In the genomic region with DNA sequence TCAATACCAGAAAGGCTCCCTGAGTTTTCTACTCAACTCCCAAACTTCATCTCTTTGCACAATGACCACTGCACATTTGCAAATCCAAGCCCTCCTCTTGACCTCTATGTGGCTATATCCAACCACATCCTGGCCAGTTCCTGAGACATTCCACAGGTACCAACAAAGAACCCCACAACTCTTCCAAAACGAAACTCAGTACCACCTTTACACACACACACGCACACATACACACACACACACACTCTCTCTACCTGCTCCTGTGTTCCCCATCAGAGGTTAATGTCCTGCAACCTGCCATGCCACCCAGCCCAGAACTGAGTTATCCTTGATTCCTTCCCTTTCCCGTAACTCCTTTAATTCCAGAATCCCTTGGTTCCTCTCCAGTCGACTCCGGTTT, we compare ENCODE assay signal across 17 cellular contexts. TPM values are rescaled to one million over a fixed set of nuclear protein-coding genes. Genes with fewer than 3 reads are reported as not detected.
DNase-seq lines count a peak whose midpoint lies in the region; ATAC-seq, FAIRE-seq and TF ChIP-seq lines count a peak whose summit lies in the region.
"Had no signal": no experiment of that assay in that cellular context is flagged by ENCODE, and none has a peak within 500 bp of the region (broad histone marks: within the 10 kb centered on the region; RNA-seq: fewer than 3 reads in every experiment).

No MANE protein-coding gene starts in this region.

- intact Hi-C loops in CD4-positive, alpha-beta T cell (cut with DNase I, micrococcal nuclease): no loop called here

- no peaks in the 10 kb centered on the region for H3K27me3 ChIP-seq in CD4-positive, alpha-beta T cell (ENCODE audit: control insufficient read depth, insufficient read depth, low read length)
- H3K27me3 ChIP-seq: Peyer's patch had no signal

- no peak for TF ChIP-seq CTCF in CD4-positive, alpha-beta T cell (IDR thresholded peaks at IDR 0.05)
- TF ChIP-seq CTCF in type B pancreatic cell (conservative IDR thresholded peaks at IDR 0.05) (no peak), progenitor cell of endocrine pancreas (IDR thresholded peaks at IDR 0.05; ENCODE audit: unreplicated experiment) (no peak)

- peaks cover 58% of the 10 kb centered on the region for H3K4me1 Mint-ChIP-seq in CD4-positive, alpha-beta T cell (ENCODE audit: low read depth)
- H3K4me1 Mint-ChIP-seq in T-cell: peaks cover 62 to 66% (median 62%) of the 10 kb centered on the region in 3 donors
- peaks cover 44% of the 10 kb centered on the region for H3K4me1 Mint-ChIP-seq in memory B cell
- H3K4me1 Mint-ChIP-seq in stimulated activated memory B cell treated with anti-CD40 and anti-IgM and Interleukin-4, amounts not matched to agents 10 μg/mL and 1 μg/mL and 100 μg/mL, for 72 hours: peaks cover 62% of the 10 kb centered on the region
- peaks cover 23% of the 10 kb centered on the region for H3K4me1 Mint-ChIP-seq in type B pancreatic cell (ENCODE audit: unreplicated experiment)
- peaks cover 16% of the 10 kb centered on the region for H3K4me1 Mint-ChIP-seq in progenitor cell of endocrine pancreas (ENCODE audit: low read depth)

- CTCF ChIA-PET in CD4-positive, alpha-beta T cell (lab: Charles Lee): no interaction called here
- CTCF ChIA-PET in T-cell (lab: Charles Lee): no interaction called here

- H3K27ac ChIP-seq in CD4-positive, alpha-beta T cell (ENCODE audit: low read depth, low read length): no peak overlapping the region
- H3K27ac ChIP-seq: C4-2B, Peyer's patch had no signal

- TF ChIP-seq POLR2A in GM12891 (IDR thresholded peaks at IDR 0.05; ENCODE audit: low read depth, low read length): no peak

- ATAC-seq in CD4-positive, alpha-beta T cell (ENCODE audit: poor library complexity): no peak
- ATAC-seq in T-cell (replicated peaks in 1 of 4) (no peak), memory B cell (ENCODE audit: low read depth) (no peak)
- no peak for ATAC-seq in stimulated activated memory B cell treated with anti-CD40 and anti-IgM and Interleukin-4, amounts not matched to agents 10 μg/mL and 1 μg/mL and 100 μg/mL, for 72 hours

- POLR2A ChIA-PET in CD4-positive, alpha-beta T cell (lab: Charles Lee): no interaction called here
- POLR2A ChIA-PET in T-cell (lab: Charles Lee): no interaction called here

- DNase-seq in CD4-positive, alpha-beta T cell: no peak
- DNase-seq in GM12891 (ENCODE audit: insufficient read length, low spot score): no peak
- no peak for DNase-seq in T-cell
- DNase-seq in memory B cell (ENCODE audit: low spot score in 2 of 2): no peak
- DNase-seq in type B pancreatic cell (ENCODE audit: extremely low spot score, unreplicated experiment): no peak
- no peak for DNase-seq in OCI-M1 (lab: John Stamatoyannopoulos, UW)
- DNase-seq in progenitor cell of endocrine pancreas (ENCODE audit: low spot score, unreplicated experiment): no peak
- DNase-seq: Calu3, DMS79, NCI-H2029, NCI-H510A, Peyer's patch, Right ventricle myocardium superior, SK-N-SH had no signal

- no peak overlapping the region for H3K4me3 Mint-ChIP-seq in CD4-positive, alpha-beta T cell
- no peak overlapping the region for H3K4me3 Mint-ChIP-seq in T-cell
- no peak overlapping the region for H3K4me3 Mint-ChIP-seq in memory B cell
- H3K4me3 Mint-ChIP-seq in stimulated activated memory B cell treated with anti-CD40 and anti-IgM and Interleukin-4, amounts not matched to agents 10 μg/mL and 1 μg/mL and 100 μg/mL, for 72 hours: no peak overlapping the region
- no peak overlapping the region for H3K4me3 Mint-ChIP-seq in type B pancreatic cell
- H3K4me3 Mint-ChIP-seq in progenitor cell of endocrine pancreas (ENCODE audit: low read depth): no peak overlapping the region

- peaks cover 3% of the 10 kb centered on the region for H3K9me3 Mint-ChIP-seq in CD4-positive, alpha-beta T cell
- H3K9me3 Mint-ChIP-seq in T-cell (peaks cover 5 to 12% (median 7%) of the 10 kb centered on the region in 3 donors), memory B cell (no peaks in the 10 kb centered on the region), type B pancreatic cell (peaks cover 23% of the 10 kb centered on the region), progenitor cell of endocrine pancreas (ENCODE audit: low read depth) (peaks cover 18% of the 10 kb centered on the region)
- peaks cover 3% of the 10 kb centered on the region for H3K9me3 Mint-ChIP-seq in stimulated activated memory B cell treated with anti-CD40 and anti-IgM and Interleukin-4, amounts not matched to agents 10 μg/mL and 1 μg/mL and 100 μg/mL, for 72 hours

- peak overlapping the region; percentile 5 for H3K27ac Mint-ChIP-seq in CD4-positive, alpha-beta T cell
- H3K27ac Mint-ChIP-seq in T-cell (peak overlapping the region; percentile 24 to 71), memory B cell (peak overlapping the region; percentile 30), type B pancreatic cell (no peak overlapping the region), progenitor cell of endocrine pancreas (no peak overlapping the region)
- H3K27ac Mint-ChIP-seq in stimulated activated memory B cell treated with anti-CD40 and anti-IgM and Interleukin-4, amounts not matched to agents 10 μg/mL and 1 μg/mL and 100 μg/mL, for 72 hours: no peak overlapping the region

- no peaks in the 10 kb centered on the region for H3K27me3 Mint-ChIP-seq in CD4-positive, alpha-beta T cell
- H3K27me3 Mint-ChIP-seq in T-cell (no peaks in the 10 kb centered on the region), memory B cell (no peaks in the 10 kb centered on the region), type B pancreatic cell (no peaks in the 10 kb centered on the region), progenitor cell of endocrine pancreas (no peaks in the 10 kb centered on the region)
- no peaks in the 10 kb centered on the region for H3K27me3 Mint-ChIP-seq in stimulated activated memory B cell treated with anti-CD40 and anti-IgM and Interleukin-4, amounts not matched to agents 10 μg/mL and 1 μg/mL and 100 μg/mL, for 72 hours

- peaks cover 51% of the 10 kb centered on the region for H3K36me3 Mint-ChIP-seq in CD4-positive, alpha-beta T cell (ENCODE audit: low read depth)
- H3K36me3 Mint-ChIP-seq in T-cell (peaks cover 52% of the 10 kb centered on the region), memory B cell (peaks cover 17% of the 10 kb centered on the region), type B pancreatic cell (peaks cover 40% of the 10 kb centered on the region), progenitor cell of endocrine pancreas (ENCODE audit: insufficient read depth) (peaks cover 26% of the 10 kb centered on the region)
- peaks cover 30% of the 10 kb centered on the region for H3K36me3 Mint-ChIP-seq in stimulated activated memory B cell treated with anti-CD40 and anti-IgM and Interleukin-4, amounts not matched to agents 10 μg/mL and 1 μg/mL and 100 μg/mL, for 72 hours

- FAIRE-seq in GM12891 (lab: Jason Lieb, UNC): peak; percentile 5

- H3K9me3 ChIP-seq in CD4-positive, alpha-beta T cell (ENCODE audit: control insufficient read depth, low read length): no peaks in the 10 kb centered on the region
- H3K9me3 ChIP-seq: HAP-1, Peyer's patch, SK-N-SH had no signal

TF ChIP-seq in GM12891, 5 proteins besides CTCF, POLR2A, EP300 and RAD21:
- TF ChIP-seq POLR2AphosphoS5 (IDR thresholded peaks at IDR 0.05; ENCODE audit: low read depth, low read length) (no peak), PAX5 (IDR thresholded peaks at IDR 0.05; ENCODE audit: insufficient read depth, low read length, severe bottlenecking) (no peak), POU2F2 (IDR thresholded peaks at IDR 0.05; ENCODE audit: low read depth, low read length) (no peak), TAF1 (IDR thresholded peaks at IDR 0.05; ENCODE audit: low read depth, low read length) (no peak), SPI1 (IDR thresholded peaks at IDR 0.05; ENCODE audit: low read depth, low read length) (no peak)

RNA-seq across cellular contexts. Expression of a gene that starts 58.5 kb away (rescaled TPM):
- 100 to 1,000 TPM; 114 to 126 TPM for total RNA-seq in CD4-positive, alpha-beta T cell
- polyA plus RNA-seq in GM12891 (2012; ENCODE audit: low read depth, missing spikeins): 6.8 TPM
- total RNA-seq in T-cell: 100 to 1,000 TPM in 1 of 5 donors, 10 to 100 TPM in 4; 68.4 to 105 (median 74.9) TPM
- total RNA-seq in type B pancreatic cell (ENCODE audit: low replicate concordance): 49.2 and 72.6 TPM in 2 replicates
- total RNA-seq in progenitor cell of endocrine pancreas: 114 and 124 TPM in 2 replicates

Comparison
In these comparisons a context has a peak if more than half of its experiments do, and no peak if none do; other contexts are left out.
1. H3K27ac Mint-ChIP-seq: peak in CD4-positive, alpha-beta T cell (single experiment), T-cell (2 of 2) and memory B cell (single experiment); none in stimulated activated memory B cell treated with anti-CD40 and anti-IgM and Interleukin-4, amounts not matched to agents 10 μg/mL and 1 μg/mL and 100 μg/mL, for 72 hours (single experiment), type B pancreatic cell (single experiment) and progenitor cell of endocrine pancreas (single experiment).